Comparison of ENCODE assay signal across 1 cellular context in the genomic region with DNA sequence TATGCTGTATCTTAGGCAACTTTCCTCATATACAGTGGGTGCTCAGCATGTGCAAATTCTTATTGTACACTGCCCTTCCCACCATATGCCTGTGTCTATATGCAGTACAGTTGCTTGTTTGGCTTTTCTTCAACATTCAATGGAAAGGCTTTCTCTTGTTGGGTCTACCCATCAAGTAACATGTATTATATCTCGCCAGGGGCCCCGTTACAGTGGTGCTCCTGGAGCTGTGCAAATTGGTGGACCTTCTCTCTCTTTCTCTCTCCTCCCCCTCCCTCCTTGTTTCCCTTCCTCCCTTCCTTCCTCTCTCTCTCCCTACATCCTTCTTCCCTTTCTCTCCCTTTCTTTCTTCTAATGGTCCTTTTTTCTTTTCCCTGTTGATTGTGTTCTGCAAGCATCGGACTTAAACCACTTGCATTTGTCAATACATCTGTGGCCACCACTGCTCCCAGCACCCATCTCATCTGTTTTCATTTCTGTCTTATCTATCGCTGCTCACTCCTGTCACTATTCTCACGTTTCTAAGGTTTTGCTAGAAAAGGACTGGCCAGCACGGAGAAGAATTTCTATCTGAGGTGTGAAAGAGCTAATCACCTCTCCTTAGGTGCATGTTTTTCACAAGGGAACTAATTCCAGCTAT.
TF ChIP-seq lines count a peak whose summit lies in the region.

No MANE protein-coding gene starts in this region.

TF ChIP-seq in HepG2, 621 proteins besides CTCF, POLR2A, EP300 and RAD21:
- TF ChIP-seq POLR2AphosphoS2 (IDR thresholded peaks at IDR 0.05; ENCODE audit: low read depth, low read length) (peak; percentile 71; the same call in 1 of the 2 replicates), SSRP1 (CRISPR knock-in tag; IDR thresholded peaks at IDR 0.05) (0 out of 2 replicates have a peak, but pooled peaks have one; percentile 50), RBM22 (optimal IDR thresholded peaks at IDR 0.05; ENCODE audit: low read length) (peak; percentile 94), ZNF672 (CRISPR knock-in tag; IDR thresholded peaks at IDR 0.05) (no peak), ZNF839 (CRISPR knock-in tag; IDR thresholded peaks at IDR 0.05; ENCODE audit: borderline replicate concordance) (no peak), NR2F6 (IDR thresholded peaks at IDR 0.05) (no peak), NR2F6 (CRISPR knock-in tag; IDR thresholded peaks at IDR 0.05) (no peak), ZNF260 (CRISPR knock-in tag; IDR thresholded peaks at IDR 0.05; ENCODE audit: borderline replicate concordance, low read depth) (no peak), PCBP2 (optimal IDR thresholded peaks at IDR 0.05; ENCODE audit: low read depth, low read length, poor library complexity, severe bottlenecking) (peak; percentile 22), ZNF670 (CRISPR knock-in tag; IDR thresholded peaks at IDR 0.05; ENCODE audit: borderline replicate concordance) (no peak), ZNF225 (CRISPR knock-in tag; IDR thresholded peaks at IDR 0.05) (no peak), AGO2 (optimal IDR thresholded peaks at IDR 0.05; ENCODE audit: low read depth, low read length) (peak; percentile 36), SP5 (CRISPR knock-in tag; IDR thresholded peaks at IDR 0.05; ENCODE audit: borderline replicate concordance, low read depth) (no peak), POLR2G (IDR thresholded peaks at IDR 0.05; ENCODE audit: low read depth, low read length) (peak; percentile 62), ZNF230 (CRISPR knock-in tag; IDR thresholded peaks at IDR 0.05) (no peak)
- TF ChIP-seq, protein P1, sequence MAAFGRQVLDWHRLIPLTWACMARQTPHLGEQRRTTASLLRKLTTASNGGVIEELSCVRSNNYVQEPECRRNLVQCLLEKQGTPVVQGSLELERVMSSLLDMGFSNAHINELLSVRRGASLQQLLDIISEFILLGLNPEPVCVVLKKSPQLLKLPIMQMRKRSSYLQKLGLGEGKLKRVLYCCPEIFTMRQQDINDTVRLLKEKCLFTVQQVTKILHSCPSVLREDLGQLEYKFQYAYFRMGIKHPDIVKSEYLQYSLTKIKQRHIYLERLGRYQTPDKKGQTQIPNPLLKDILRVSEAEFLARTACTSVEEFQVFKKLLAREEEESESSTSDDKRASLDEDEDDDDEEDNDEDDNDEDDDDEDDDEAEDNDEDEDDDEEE (CRISPR knock-in tag; IDR thresholded peaks at IDR 0.05) = no peak
- TF ChIP-seq, protein P2, sequence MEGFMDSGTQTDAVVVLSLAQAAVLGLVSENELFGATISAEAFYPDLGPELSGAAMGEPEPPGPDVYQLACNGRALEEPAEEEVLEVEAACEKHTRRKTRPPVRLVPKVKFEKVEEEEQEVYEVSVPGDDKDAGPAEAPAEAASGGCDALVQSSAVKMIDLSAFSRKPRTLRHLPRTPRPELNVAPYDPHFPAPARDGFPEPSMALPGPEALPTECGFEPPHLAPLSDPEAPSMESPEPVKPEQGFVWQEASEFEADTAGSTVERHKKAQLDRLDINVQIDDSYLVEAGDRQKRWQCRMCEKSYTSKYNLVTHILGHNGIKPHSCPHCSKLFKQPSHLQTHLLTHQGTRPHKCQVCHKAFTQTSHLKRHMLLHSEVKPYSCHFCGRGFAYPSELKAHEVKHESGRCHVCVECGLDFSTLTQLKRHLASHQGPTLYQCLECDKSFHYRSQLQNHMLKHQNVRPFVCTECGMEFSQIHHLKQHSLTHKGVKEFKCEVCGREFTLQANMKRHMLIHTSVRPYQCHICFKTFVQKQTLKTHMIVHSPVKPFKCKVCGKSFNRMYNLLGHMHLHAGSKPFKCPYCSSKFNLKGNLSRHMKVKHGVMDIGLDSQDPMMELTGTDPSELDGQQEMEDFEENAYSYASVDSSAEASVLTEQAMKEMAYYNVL (CRISPR knock-in tag; IDR thresholded peaks at IDR 0.05; ENCODE audit: borderline replicate concordance) = no peak
- TF ChIP-seq, protein P3, sequence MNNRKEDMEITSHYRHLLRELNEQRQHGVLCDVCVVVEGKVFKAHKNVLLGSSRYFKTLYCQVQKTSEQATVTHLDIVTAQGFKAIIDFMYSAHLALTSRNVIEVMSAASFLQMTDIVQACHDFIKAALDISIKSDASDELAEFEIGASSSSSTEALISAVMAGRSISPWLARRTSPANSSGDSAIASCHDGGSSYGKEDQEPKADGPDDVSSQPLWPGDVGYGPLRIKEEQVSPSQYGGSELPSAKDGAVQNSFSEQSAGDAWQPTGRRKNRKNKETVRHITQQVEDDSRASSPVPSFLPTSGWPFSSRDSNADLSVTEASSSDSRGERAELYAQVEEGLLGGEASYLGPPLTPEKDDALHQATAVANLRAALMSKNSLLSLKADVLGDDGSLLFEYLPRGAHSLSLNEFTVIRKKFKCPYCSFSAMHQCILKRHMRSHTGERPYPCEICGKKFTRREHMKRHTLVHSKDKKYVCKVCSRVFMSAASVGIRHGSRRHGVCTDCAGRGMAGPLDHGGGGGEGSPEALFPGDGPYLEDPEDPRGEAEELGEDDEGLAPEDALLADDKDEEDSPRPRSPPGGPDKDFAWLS (CRISPR knock-in tag; IDR thresholded peaks at IDR 0.05; ENCODE audit: borderline replicate concordance) = no peak
